Comparison of ENCODE assay signal across 8 cellular contexts in genomic region chr6:26065952-26066380, GRCh38. TPM values are rescaled to one million over a fixed set of nuclear protein-coding genes. Genes with fewer than 3 reads are reported as not detected.
DNase-seq lines count a peak whose midpoint lies in the region; FAIRE-seq and TF ChIP-seq lines count a peak whose summit lies in the region.

No MANE protein-coding gene starts in this region.

- peak; percentile 88 for FAIRE-seq in astrocyte (lab: Jason Lieb, UNC)

- DNase-seq in SHP77 (lab: John Stamatoyannopoulos, UW) (peak; percentile 80 to 87), SHP77 treated with DMSO at 0.1 percent for 48 hours (lab: John Stamatoyannopoulos, UW) (no peak), H7 (peak; percentile 65), Kasumi-1 (lab: John Stamatoyannopoulos, UW) (peak; percentile 74 to 85), RWPE1 (ENCODE audit: low spot score) (peak; percentile 79), astrocyte (ENCODE audit: low read depth) (peak; percentile 60), hepatocyte (ENCODE audit: low spot score) (peak; percentile 89), smooth muscle cell (lab: John Stamatoyannopoulos, UW; ENCODE audit: unreplicated experiment) (no peak)

- no peaks in the 10 kb centered on the region for H4K20me1 ChIP-seq in astrocyte (ENCODE audit: insufficient read depth, low read length)
- H4K20me1 ChIP-seq in hepatocyte (ENCODE audit: insufficient read depth, poor library complexity, severe bottlenecking), result no peaks in the 10 kb centered on the region
- H4K20me1 ChIP-seq in smooth muscle cell (ENCODE audit: low read depth), result no peaks in the 10 kb centered on the region

- H3K4me2 ChIP-seq in astrocyte (ENCODE audit: low read length) (peak overlapping the region; percentile 32), hepatocyte (peak overlapping the region; percentile 32), smooth muscle cell (peak overlapping the region; percentile 67)

- no peaks in the 10 kb centered on the region for H3K36me3 ChIP-seq in H7 (replicated peaks; ENCODE audit: control insufficient read depth, insufficient read depth, low read length)
- no peaks in the 10 kb centered on the region for H3K36me3 ChIP-seq in astrocyte (ENCODE audit: insufficient read depth, low read length)
- no peaks in the 10 kb centered on the region for H3K36me3 ChIP-seq in hepatocyte (replicated peaks; ENCODE audit: insufficient read depth, low read depth)
- no peaks in the 10 kb centered on the region for H3K36me3 ChIP-seq in smooth muscle cell (ENCODE audit: low read depth)

- H3K9ac ChIP-seq in astrocyte (ENCODE audit: low read length) (peak overlapping the region; percentile 23), smooth muscle cell (ENCODE audit: low read depth) (no peak overlapping the region)

- TF ChIP-seq CTCF in RWPE1 (conservative IDR thresholded peaks at IDR 0.05; ENCODE audit: low read depth), result peak; percentile 93
- peak; percentile 93 for TF ChIP-seq CTCF in astrocyte (IDR thresholded peaks at IDR 0.05; ENCODE audit: insufficient read depth, low read depth, low read length)
- peak; percentile 94 for TF ChIP-seq CTCF in hepatocyte (IDR thresholded peaks at IDR 0.05; ENCODE audit: poor library complexity)
- TF ChIP-seq CTCF in smooth muscle cell (IDR thresholded peaks at IDR 0.05; ENCODE audit: borderline replicate concordance, insufficient read depth, poor library complexity, severe bottlenecking), result peak; percentile 78

- CTCF ChIA-PET in RWPE1 (lab: Yijun Ruan, JAX), result interaction anchor here (0.6 to 3.1 kb wide), 12 partner anchors 15 to 1621 kb away, joined by 3 to 26 read pairs (median 3); partner anchors contain the start of gene HFE

- H3K27ac ChIP-seq in RWPE1, result no peak overlapping the region
- no peak overlapping the region for H3K27ac ChIP-seq in astrocyte (ENCODE audit: low read depth, low read length)
- no peak overlapping the region for H3K27ac ChIP-seq in hepatocyte
- H3K27ac ChIP-seq in smooth muscle cell (ENCODE audit: low read depth), result no peak overlapping the region

- POLR2A ChIA-PET in RWPE1 (lab: Yijun Ruan, JAX; ENCODE audit: low non-redundant PET), result interaction anchor here (0.7 kb wide), 1 partner anchor 35 kb away, joined by 3 read pairs; no protein-coding TSS in a partner anchor

- no peaks in the 10 kb centered on the region for H3K9me3 Mint-ChIP-seq in astrocyte (ENCODE audit: unreplicated experiment)

- H3F3A ChIP-seq in smooth muscle cell (ENCODE audit: low read depth), result no peaks in the 10 kb centered on the region

- H3K4me3 Mint-ChIP-seq in astrocyte (ENCODE audit: unreplicated experiment), result no peak overlapping the region

- no peaks in the 10 kb centered on the region for H3K27me3 Mint-ChIP-seq in astrocyte (ENCODE audit: low read depth, unreplicated experiment)

- no peaks in the 10 kb centered on the region for H3K79me2 ChIP-seq in astrocyte (ENCODE audit: insufficient read depth, low read length)
- H3K79me2 ChIP-seq in hepatocyte, result no peaks in the 10 kb centered on the region
- no peaks in the 10 kb centered on the region for H3K79me2 ChIP-seq in smooth muscle cell (ENCODE audit: low read depth)

- no peaks in the 10 kb centered on the region for H3K9me2 ChIP-seq in hepatocyte (replicated peaks; ENCODE audit: insufficient read depth)

- no peaks in the 10 kb centered on the region for H3K9me3 ChIP-seq in astrocyte (ENCODE audit: insufficient read depth, low read depth, low read length)
- H3K9me3 ChIP-seq in hepatocyte (ENCODE audit: low read depth), result no peaks in the 10 kb centered on the region
- no peaks in the 10 kb centered on the region for H3K9me3 ChIP-seq in smooth muscle cell (replicated peaks; ENCODE audit: low read depth)

- peak overlapping the region; percentile 85 for H3K27ac Mint-ChIP-seq in astrocyte (ENCODE audit: unreplicated experiment)

- no peaks in the 10 kb centered on the region for H3K36me3 Mint-ChIP-seq in astrocyte (ENCODE audit: low read depth, unreplicated experiment)

- H3K4me1 Mint-ChIP-seq in astrocyte (ENCODE audit: low read depth, unreplicated experiment), result peaks cover 3% of the 10 kb centered on the region

- H3K27me3 ChIP-seq in H7 (ENCODE audit: control insufficient read depth, insufficient read depth, low read length) (no peaks in the 10 kb centered on the region), astrocyte (ENCODE audit: insufficient read depth, low read length) (no peaks in the 10 kb centered on the region), hepatocyte (no peaks in the 10 kb centered on the region), smooth muscle cell (ENCODE audit: low read depth) (no peaks in the 10 kb centered on the region)

- H3K4me3 ChIP-seq in H7 (ENCODE audit: insufficient read depth, low read depth, low read length), result no peak overlapping the region
- no peak overlapping the region for H3K4me3 ChIP-seq in astrocyte (ENCODE audit: insufficient read depth, low read depth, low read length)
- no peak overlapping the region for H3K4me3 ChIP-seq in hepatocyte
- H3K4me3 ChIP-seq in smooth muscle cell, result no peak overlapping the region

- H3K4me1 ChIP-seq in astrocyte (ENCODE audit: insufficient read depth, low read length) (no peaks in the 10 kb centered on the region), hepatocyte (ENCODE audit: insufficient read depth) (peaks cover 11% of the 10 kb centered on the region), smooth muscle cell (ENCODE audit: low read depth) (peaks cover 7% of the 10 kb centered on the region)

- WGBS in hepatocyte (ENCODE audit: low lambda C conversion rate, missing lambda C conversion rate), result 2% methylated on average over 4 of the region's 4 CpGs
- 0% methylated on average over 4 of the region's 4 CpGs for WGBS in smooth muscle cell (ENCODE audit: low lambda C conversion rate)

- no peak overlapping the region for H2AFZ ChIP-seq in astrocyte (ENCODE audit: low read depth, low read length)
- no peak overlapping the region for H2AFZ ChIP-seq in hepatocyte
- peak overlapping the region; percentile 17 for H2AFZ ChIP-seq in smooth muscle cell (ENCODE audit: low read depth)

RNA-seq across cellular contexts. Expression of gene HFE, which starts 21.3 kb away (rescaled TPM):
- 0.38 and 0.81 TPM in 2 replicates for total RNA-seq in H7 (2014; rRNA removed; shearing (Covaris generic))
- total RNA-seq in astrocyte (5.7 and 7.7 TPM in 2 replicates), hepatocyte (5.6 and 7.4 TPM in 2 replicates), smooth muscle cell (4.9 and 5.5 TPM in 2 replicates)
- polyA plus RNA-seq in hepatocyte (3.6 and 4.5 TPM in 2 replicates), smooth muscle cell (2.1 and 7.5 TPM in 2 replicates)

Comparison
In these comparisons a context has a peak if more than half of its experiments do, and no peak if none do; other contexts are left out.
1. DNase-seq: peak in SHP77 (2 of 2), H7 (single experiment), Kasumi-1 (2 of 2), RWPE1 (single experiment), astrocyte (single experiment) and hepatocyte (single experiment); none in SHP77 treated with DMSO at 0.1 percent for 48 hours (single experiment) and smooth muscle cell (single experiment).
2. Peak in every context shown above with its lines, with median percentiles within 50 percentile points of each other: CTCF ChIP-seq and H3K4me2 ChIP-seq.